Comparison of ENCODE assay signal across 11 cellular contexts in genomic region chr2:181309161-181309560, GRCh38.
A peak's percentile ranks its signal among the peaks of the same experiment; 100 is the strongest.
DNase-seq lines count a peak whose midpoint lies in the region; ATAC-seq, FAIRE-seq and TF ChIP-seq lines count a peak whose summit lies in the region.
"Had no signal": no experiment of that assay in that cellular context is flagged by ENCODE, and none has a peak within 500 bp of the region (broad histone marks: within the 10 kb centered on the region; RNA-seq: fewer than 3 reads in every experiment).

No MANE protein-coding gene starts in this region.

- no peaks in the 10 kb centered on the region for H3K36me3 ChIP-seq in effector memory CD4-positive, alpha-beta T cell (ENCODE audit: control insufficient read depth, insufficient read depth, low read length)
- H3K36me3 ChIP-seq in upper lobe of right lung (no peaks in the 10 kb centered on the region), kidney (ENCODE audit: control insufficient read depth in 1 of 2, insufficient read depth in 2 of 2, low read length in 2 of 2) (no peaks in the 10 kb centered on the region)

- peaks cover 4% of the 10 kb centered on the region for H3K36me3 Mint-ChIP-seq in activated naive CD4-positive, alpha-beta T cell treated with anti-CD3 and anti-CD28 coated beads, Interleukin-2, amount 10 ng/mL, durations not matched to agents 7 days and 5 days

- H3K4me1 ChIP-seq in effector memory CD4-positive, alpha-beta T cell (ENCODE audit: control insufficient read depth, insufficient read depth, low read length, poor library complexity, severe bottlenecking) = peaks cover 33% of the 10 kb centered on the region
- H3K4me1 ChIP-seq in upper lobe of right lung (peaks cover 3% of the 10 kb centered on the region), kidney (ENCODE audit: control insufficient read depth in 1 of 2, insufficient read depth in 1 of 2, low read depth in 1 of 2, low read length in 2 of 2) (no peaks in the 10 kb centered on the region)

- H3K9ac ChIP-seq in kidney (ENCODE audit: low read length in 2 of 2) = no peak overlapping the region

- peak overlapping the region; percentile 69 for H3K4me3 Mint-ChIP-seq in activated naive CD4-positive, alpha-beta T cell treated with anti-CD3 and anti-CD28 coated beads, Interleukin-2, amount 10 ng/mL, durations not matched to agents 7 days and 5 days

- intact Hi-C loops in upper lobe of right lung (cut with DNase I) = no loop called here
- intact Hi-C loops in kidney (cut with DNase I) = no loop called here

- no peak for TF ChIP-seq CTCF in upper lobe of right lung (IDR thresholded peaks at IDR 0.05)
- no peak for TF ChIP-seq CTCF in kidney (IDR thresholded peaks at IDR 0.05; ENCODE audit: borderline replicate concordance, extremely low read depth, insufficient read depth)

- no peaks in the 10 kb centered on the region for H3K27me3 Mint-ChIP-seq in activated naive CD4-positive, alpha-beta T cell treated with anti-CD3 and anti-CD28 coated beads, Interleukin-2, amount 10 ng/mL, durations not matched to agents 7 days and 5 days

- no peaks in the 10 kb centered on the region for H3K9me3 ChIP-seq in effector memory CD4-positive, alpha-beta T cell (ENCODE audit: control insufficient read depth, low read length)
- H3K9me3 ChIP-seq in upper lobe of right lung (no peaks in the 10 kb centered on the region), kidney (ENCODE audit: control insufficient read depth in 1 of 2, low read length in 2 of 2) (no peaks in the 10 kb centered on the region)

- H3K27ac Mint-ChIP-seq in activated naive CD4-positive, alpha-beta T cell treated with anti-CD3 and anti-CD28 coated beads, Interleukin-2, amount 10 ng/mL, durations not matched to agents 7 days and 5 days = peak overlapping the region; percentile 98

- no peaks in the 10 kb centered on the region for H3K27me3 ChIP-seq in effector memory CD4-positive, alpha-beta T cell (replicated peaks; ENCODE audit: control insufficient read depth, insufficient read depth, low read length, poor library complexity, severe bottlenecking)
- H3K27me3 ChIP-seq in upper lobe of right lung = no peaks in the 10 kb centered on the region

- FAIRE-seq in kidney (lab: Jason Lieb, UNC) = no peak

- DNase-seq in activated naive CD4-positive, alpha-beta T cell treated with anti-CD3 and anti-CD28 coated beads, Interleukin-2, amount 10 ng/mL, durations not matched to agents 7 days and 5 days = no peak
- no peak for DNase-seq in activated naive CD4-positive, alpha-beta T cell treated with Interleukin-2 at 50 U/mL for 16 hours
- peak; percentile 44 for DNase-seq in SIG-M5 (lab: John Stamatoyannopoulos, UW)
- DNase-seq in effector memory CD4-positive, alpha-beta T cell = no peak
- DNase-seq in upper lobe of right lung = no peak
- DNase-seq in RKO (ENCODE audit: low spot score) = no peak
- DNase-seq in kidney = no peak
- DNase-seq: activated CD4-positive, alpha-beta T cell treated with anti-CD3 and anti-CD28 coated beads for 48 hours; NCI-H2029 had no signal

- ATAC-seq in upper lobe of right lung (no peak), GM21825 (IDR thresholded peaks at IDR 0.05; ENCODE audit: unreplicated experiment) (no peak)

- no peaks in the 10 kb centered on the region for H3K9me3 Mint-ChIP-seq in activated naive CD4-positive, alpha-beta T cell treated with anti-CD3 and anti-CD28 coated beads, Interleukin-2, amount 10 ng/mL, durations not matched to agents 7 days and 5 days

- peak overlapping the region; percentile 11 for H3K4me3 ChIP-seq in effector memory CD4-positive, alpha-beta T cell (ENCODE audit: insufficient read depth, low read depth, low read length, poor library complexity, severe bottlenecking)
- H3K4me3 ChIP-seq in upper lobe of right lung (peak overlapping the region; percentile 16), kidney (ENCODE audit: low read length in 2 of 2) (no peak overlapping the region)

- peak overlapping the region; percentile 62 for H3K27ac ChIP-seq in effector memory CD4-positive, alpha-beta T cell (ENCODE audit: insufficient read depth, low read length, poor library complexity, severe bottlenecking)
- peak overlapping the region; percentile 71 for H3K27ac ChIP-seq in upper lobe of right lung
- no peak overlapping the region for H3K27ac ChIP-seq in kidney (ENCODE audit: low read depth in 2 of 2, low read length in 2 of 2)
- H3K27ac ChIP-seq: epithelial cell of prostate had no signal

- CTCF ChIA-PET in activated naive CD4-positive, alpha-beta T cell treated with anti-CD3 and anti-CD28 coated beads, Interleukin-2, amount 10 ng/mL, durations not matched to agents 7 days and 5 days (lab: Charles Lee) = interaction anchor here (0.9 to 1.4 kb wide), 3 partner anchors 147 to 158 kb away, joined by 3 to 4 read pairs (median 3); no protein-coding TSS in a partner anchor

- H3K4me1 Mint-ChIP-seq in activated naive CD4-positive, alpha-beta T cell treated with anti-CD3 and anti-CD28 coated beads, Interleukin-2, amount 10 ng/mL, durations not matched to agents 7 days and 5 days = peaks cover 87% of the 10 kb centered on the region

Comparison
In these comparisons a context has a peak if more than half of its experiments do, and no peak if none do; other contexts are left out.
1. H3K27ac ChIP-seq: peak in effector memory CD4-positive, alpha-beta T cell (single experiment) and upper lobe of right lung (single experiment); none in kidney (0 of 2).
2. H3K4me3 ChIP-seq: peak in effector memory CD4-positive, alpha-beta T cell (single experiment) and upper lobe of right lung (single experiment); none in kidney (0 of 2).